22 cellular contexts compared by ENCODE assay signal in genomic region chr22:48301421-48301820, GRCh38.
DNase-seq lines count a peak whose midpoint lies in the region; ATAC-seq and TF ChIP-seq lines count a peak whose summit lies in the region.
"Had no signal": no experiment of that assay in that cellular context is flagged by ENCODE, and none has a peak within 500 bp of the region (broad histone marks: within the 10 kb centered on the region; RNA-seq: fewer than 3 reads in every experiment).

No MANE protein-coding gene starts in this region.

- H3K27me3 Mint-ChIP-seq in T-helper 17 cell (peaks cover 11% of the 10 kb centered on the region), endothelial cell (ENCODE audit: unreplicated experiment) (no peaks in the 10 kb centered on the region)

- TF ChIP-seq CTCF in lung (IDR thresholded peaks at IDR 0.05; ENCODE audit: control extremely low read depth, extremely low read depth) (no peak), endothelial cell (IDR thresholded peaks at IDR 0.05; ENCODE audit: unreplicated experiment) (no peak)

- H3K9me3 ChIP-seq in T-helper 17 cell (ENCODE audit: control insufficient read depth, low read length, poor library complexity, severe bottlenecking), result no peaks in the 10 kb centered on the region
- no peaks in the 10 kb centered on the region for H3K9me3 ChIP-seq in lung (ENCODE audit: control insufficient read depth in 2 of 2, insufficient read depth in 1 of 2, low read length in 1 of 2)
- H3K9me3 ChIP-seq: BLaER1, MG63 had no signal

- peak overlapping the region; percentile 57 for H3K27ac Mint-ChIP-seq in T-helper 17 cell
- H3K27ac Mint-ChIP-seq in endothelial cell (ENCODE audit: unreplicated experiment), result no peak overlapping the region
- H3K27ac Mint-ChIP-seq: CD4-positive, alpha-beta memory T cell had no signal

- H3K4me1 Mint-ChIP-seq in T-helper 17 cell (no peaks in the 10 kb centered on the region), endothelial cell (ENCODE audit: unreplicated experiment) (no peaks in the 10 kb centered on the region)
- H3K4me1 Mint-ChIP-seq: CD4-positive, alpha-beta memory T cell had no signal

- no peaks in the 10 kb centered on the region for H3K36me3 ChIP-seq in lung (ENCODE audit: control insufficient read depth in 2 of 2, insufficient read depth in 2 of 2, low read length in 2 of 2)
- H3K36me3 ChIP-seq: BLaER1, MG63 had no signal

- H3K27me3 ChIP-seq in lung (ENCODE audit: control insufficient read depth, insufficient read depth), result no peaks in the 10 kb centered on the region
- H3K27me3 ChIP-seq: BLaER1, MG63 had no signal

- H3K4me1 ChIP-seq in lung (ENCODE audit: control insufficient read depth in 2 of 2, insufficient read depth in 2 of 2, low read length in 2 of 2), result no peaks in the 10 kb centered on the region
- H3K4me1 ChIP-seq: BLaER1 had no signal

- H3K36me3 Mint-ChIP-seq in T-helper 17 cell (ENCODE audit: low read depth) (no peaks in the 10 kb centered on the region), endothelial cell (ENCODE audit: low read depth, unreplicated experiment) (no peaks in the 10 kb centered on the region)
- H3K36me3 Mint-ChIP-seq: CD4-positive, alpha-beta memory T cell had no signal

- no peak for ATAC-seq in T-helper 17 cell
- ATAC-seq in lung (ENCODE audit: insufficient read depth, low FRiP score), result peak; percentile 82
- ATAC-seq: PC-3 had no signal

- DNase-seq in DMS79 treated with DMSO at 0.1 percent for 48 hours (lab: John Stamatoyannopoulos, UW) (peak; percentile 88), NCI-H187 (lab: John Stamatoyannopoulos, UW) (peak; percentile 2 to 26), T-helper 17 cell (no peak), lung (ENCODE audit: low spot score) (peak; percentile 87), kidney tubule cell (ENCODE audit: low spot score) (no peak), endothelial cell (ENCODE audit: low spot score) (no peak), retina (no peak)
- no peak for DNase-seq in activated T-cell treated with anti-CD3 and anti-CD28 coated beads, Interleukin-2, amount 50 U/mL, for 48 hours
- DNase-seq: CD4-positive, alpha-beta memory T cell; DMS153; EL; H9; Kasumi-1; MG63; NCI-H1048; NCI-H1436; NCI-H2081 treated with DMSO at 0.1 percent for 48 hours; NCI-H524 treated with DMSO at 0.1 percent for 48 hours; PC-3; RPMI8226; SIG-M5 had no signal

- no peak overlapping the region for H3K27ac ChIP-seq in lung (ENCODE audit: low read depth in 1 of 2, low read length in 1 of 2)
- H3K27ac ChIP-seq: BLaER1 had no signal

- no peaks in the 10 kb centered on the region for H3K9me3 Mint-ChIP-seq in endothelial cell (ENCODE audit: unreplicated experiment)

- H3K4me3 Mint-ChIP-seq in T-helper 17 cell, result no peak overlapping the region
- H3K4me3 Mint-ChIP-seq in endothelial cell (ENCODE audit: unreplicated experiment), result no peak overlapping the region
- H3K4me3 Mint-ChIP-seq: CD4-positive, alpha-beta memory T cell; H9 had no signal

- no peak overlapping the region for H3K4me3 ChIP-seq in lung
- H3K4me3 ChIP-seq: BLaER1, MG63 had no signal

- WGBS in lung, 2 donors, result 73 to 91% methylated on average over 11 of the region's 11 CpGs

Comparison
In these comparisons a context has a peak if more than half of its experiments do, and no peak if none do; other contexts are left out.
1. DNase-seq: peak in DMS79 treated with DMSO at 0.1 percent for 48 hours (single experiment), NCI-H187 (2 of 2) and lung (single experiment); none in T-helper 17 cell (0 of 3), kidney tubule cell (single experiment), endothelial cell (single experiment), retina (single experiment) and activated T-cell treated with anti-CD3 and anti-CD28 coated beads, Interleukin-2, amount 50 U/mL, for 48 hours (0 of 2).